11 cellular contexts compared by ENCODE assay signal in genomic region chr10:6738464-6738824, GRCh38.
A peak's percentile ranks its signal among the peaks of the same experiment; 100 is the strongest.
DNase-seq lines count a peak whose midpoint lies in the region; ATAC-seq, FAIRE-seq and TF ChIP-seq lines count a peak whose summit lies in the region.
"Had no signal": no experiment of that assay in that cellular context is flagged by ENCODE, and none has a peak within 500 bp of the region (broad histone marks: within the 10 kb centered on the region; RNA-seq: fewer than 3 reads in every experiment).

No MANE protein-coding gene starts in this region.

- FAIRE-seq in urothelium cell line (lab: Jason Lieb, UNC) = no peak

- H3K36me3 ChIP-seq in liver (ENCODE audit: control insufficient read depth in 4 of 4, insufficient read depth in 3 of 4, low read depth in 1 of 4, low read length in 3 of 4) (no peaks in the 10 kb centered on the region), right lobe of liver (no peaks in the 10 kb centered on the region), mammary epithelial cell (ENCODE audit: insufficient read depth, low read length) (peaks cover 4% of the 10 kb centered on the region)
- H3K36me3 ChIP-seq: Peyer's patch had no signal

- WGBS in liver = 43% methylated on average over 7 of the region's 7 CpGs
- 20% methylated on average over 5 of the region's 7 CpGs for WGBS in right lobe of liver (ENCODE audit: insufficient coverage, low coverage, low lambda C conversion rate, missing lambda C conversion rate)
- WGBS in mammary epithelial cell (ENCODE audit: low coverage, missing lambda C conversion rate) = 0% methylated on average over 6 of the region's 7 CpGs

- H3K4me1 ChIP-seq in liver (ENCODE audit: control insufficient read depth in 4 of 4, insufficient read depth in 4 of 4, low read length in 3 of 4) = no peaks in the 10 kb centered on the region
- H3K4me1 ChIP-seq in right lobe of liver = no peaks in the 10 kb centered on the region
- H3K4me1 ChIP-seq in mammary epithelial cell (ENCODE audit: insufficient read depth, low read length) = peaks cover 38% of the 10 kb centered on the region

- TF ChIP-seq POLR2A in right lobe of liver (IDR thresholded peaks at IDR 0.05) = no peak

- H3K27me3 ChIP-seq in liver (ENCODE audit: control insufficient read depth in 4 of 4, insufficient read depth in 4 of 4, low read length in 3 of 4) (peaks cover 0 to 7% (median 0%) of the 10 kb centered on the region in 4 donors), right lobe of liver (no peaks in the 10 kb centered on the region), mammary epithelial cell (ENCODE audit: insufficient read depth, low read length) (no peaks in the 10 kb centered on the region)
- H3K27me3 ChIP-seq: Peyer's patch had no signal

- no peaks in the 10 kb centered on the region for H3K9me3 ChIP-seq in liver (ENCODE audit: control insufficient read depth in 4 of 4, low read length in 3 of 4)
- H3K9me3 ChIP-seq in right lobe of liver = no peaks in the 10 kb centered on the region
- no peaks in the 10 kb centered on the region for H3K9me3 ChIP-seq in mammary epithelial cell (replicated peaks; ENCODE audit: insufficient read depth, low read length)
- H3K9me3 ChIP-seq: Peyer's patch had no signal

- in situ Hi-C loops in mammary epithelial cell (cut with MboI; ENCODE audit: low sequenced_read_pairs in 2 of 2) = no loop called here

- intact Hi-C loops in right lobe of liver (cut with DNase I) (no loop called here), mammary epithelial cell (cut with micrococcal nuclease) (no loop called here)

- H3K27ac ChIP-seq in liver (ENCODE audit: low read depth in 1 of 2, low read length in 2 of 2) (no peak overlapping the region), right lobe of liver (no peak overlapping the region), mammary epithelial cell (ENCODE audit: insufficient read depth, low read depth, low read length) (peak overlapping the region; percentile 91)
- H3K27ac ChIP-seq: Peyer's patch had no signal

- peak overlapping the region; percentile 94 for H3K4me2 ChIP-seq in mammary epithelial cell (ENCODE audit: insufficient read depth, low read depth, low read length)

- no peak for TF ChIP-seq RAD21 in liver (IDR thresholded peaks at IDR 0.05)

- no TSS peak for BruUV-seq in mammary epithelial cell (replicated peaks; lab: Mats Ljungman, UMichigan)

- CTCF ChIA-PET in mammary epithelial cell (lab: Charles Lee; ENCODE audit: low non-redundant PET) = no interaction called here

- H3K4me3 ChIP-seq in liver (ENCODE audit: low read depth in 1 of 3, low read length in 3 of 3) (no peak overlapping the region), right lobe of liver (no peak overlapping the region), mammary epithelial cell (replicated peaks in 1 of 3; ENCODE audit: insufficient read depth in 1 of 3, low read depth in 2 of 3, low read length in 3 of 3) (peak overlapping the region; percentile 64 to 80 (median 64))
- H3K4me3 ChIP-seq: Peyer's patch had no signal

- ATAC-seq in right lobe of liver (no peak), GM18867 (IDR thresholded peaks at IDR 0.05; ENCODE audit: unreplicated experiment) (no peak), HG03378 (IDR thresholded peaks at IDR 0.05; ENCODE audit: unreplicated experiment) (no peak)

- DNase-seq in right lobe of liver (no peak), mammary epithelial cell (no peak), left kidney (ENCODE audit: low read depth, low spot score) (peak; percentile 75), urothelium cell line (ENCODE audit: low spot score) (peak; percentile 18), NOMO-1 treated with dmso at 0.1 percent for 144 hours (lab: John Stamatoyannopoulos, UW; ENCODE audit: unreplicated experiment) (no peak)
- DNase-seq: activated T-cell treated with anti-CD3 and anti-CD28 coated beads, Interleukin-2, amount 50 U/mL, for 1 hour; AML-193; Peyer's patch had no signal

- no peaks in the 10 kb centered on the region for H4K20me1 ChIP-seq in mammary epithelial cell (ENCODE audit: insufficient read depth, low read length)

- peak overlapping the region; percentile 23 for H2AFZ ChIP-seq in mammary epithelial cell (ENCODE audit: low read depth, low read length)

- H3K79me2 ChIP-seq in mammary epithelial cell (ENCODE audit: insufficient read depth, low read length) = peaks cover 60% of the 10 kb centered on the region

- dilution Hi-C loops in mammary epithelial cell (cut with HindIII; ENCODE audit: low sequenced_read_pairs) = no loop called here

- H3K9ac ChIP-seq in liver (ENCODE audit: low read depth in 1 of 2, low read length in 2 of 2) (no peak overlapping the region), mammary epithelial cell (ENCODE audit: insufficient read depth, low read length) (peak overlapping the region; percentile 88)

- TF ChIP-seq CTCF in liver (IDR thresholded peaks at IDR 0.05; ENCODE audit: low read depth, low read length, missing input control) = no peak
- TF ChIP-seq CTCF in right lobe of liver (IDR thresholded peaks at IDR 0.05) = no peak
- no peak for TF ChIP-seq CTCF in mammary epithelial cell (conservative IDR thresholded peaks at IDR 0.05 in 1 of 2, IDR thresholded peaks at IDR 0.05 in 1 of 2; ENCODE audit: extremely low read depth in 1 of 2, insufficient read depth in 1 of 2, low read depth in 1 of 2, low read length in 2 of 2)

TF ChIP-seq in liver, 16 proteins besides CTCF, POLR2A, EP300 and RAD21:
- TF ChIP-seq REST (IDR thresholded peaks at IDR 0.05) (peak; percentile 86), TAF1 (conservative IDR thresholded peaks at IDR 0.05) (no peak)

Comparison
In these comparisons a context has a peak if more than half of its experiments do, and no peak if none do; other contexts are left out.
1. H3K4me3 ChIP-seq: peak in mammary epithelial cell (3 of 3); none in liver (0 of 3) and right lobe of liver (0 of 3).
2. DNase-seq: peak in left kidney (single experiment) and urothelium cell line (single experiment); none in right lobe of liver (0 of 3), mammary epithelial cell (single experiment) and NOMO-1 treated with dmso at 0.1 percent for 144 hours (single experiment).